Comparison of ENCODE assay signal across 2 cellular contexts in the genomic region with DNA sequence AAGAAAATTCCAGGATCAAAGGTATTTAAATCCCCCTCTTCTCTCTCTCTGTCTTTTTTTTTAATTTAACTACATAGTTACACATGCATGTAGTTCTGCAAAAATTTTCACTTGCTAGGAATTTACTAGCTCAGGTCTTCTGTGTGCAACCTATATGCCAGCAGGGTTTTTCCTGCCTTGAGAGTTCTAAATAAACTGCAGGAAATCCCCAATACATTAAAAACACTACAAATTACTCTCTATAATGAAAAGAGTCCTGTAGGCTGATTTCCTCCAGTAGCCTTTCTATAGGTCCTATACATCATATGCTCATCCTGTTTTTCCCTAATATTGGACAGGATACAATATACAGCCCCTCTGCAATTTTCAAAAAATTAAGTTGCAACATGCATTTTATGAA.
TF ChIP-seq lines count a peak whose summit lies in the region.

No MANE protein-coding gene starts in this region.

TF ChIP-seq in HCT116, 20 proteins besides CTCF, POLR2A, EP300 and RAD21 (continued from another document):
- TF ChIP-seq, protein P1, sequence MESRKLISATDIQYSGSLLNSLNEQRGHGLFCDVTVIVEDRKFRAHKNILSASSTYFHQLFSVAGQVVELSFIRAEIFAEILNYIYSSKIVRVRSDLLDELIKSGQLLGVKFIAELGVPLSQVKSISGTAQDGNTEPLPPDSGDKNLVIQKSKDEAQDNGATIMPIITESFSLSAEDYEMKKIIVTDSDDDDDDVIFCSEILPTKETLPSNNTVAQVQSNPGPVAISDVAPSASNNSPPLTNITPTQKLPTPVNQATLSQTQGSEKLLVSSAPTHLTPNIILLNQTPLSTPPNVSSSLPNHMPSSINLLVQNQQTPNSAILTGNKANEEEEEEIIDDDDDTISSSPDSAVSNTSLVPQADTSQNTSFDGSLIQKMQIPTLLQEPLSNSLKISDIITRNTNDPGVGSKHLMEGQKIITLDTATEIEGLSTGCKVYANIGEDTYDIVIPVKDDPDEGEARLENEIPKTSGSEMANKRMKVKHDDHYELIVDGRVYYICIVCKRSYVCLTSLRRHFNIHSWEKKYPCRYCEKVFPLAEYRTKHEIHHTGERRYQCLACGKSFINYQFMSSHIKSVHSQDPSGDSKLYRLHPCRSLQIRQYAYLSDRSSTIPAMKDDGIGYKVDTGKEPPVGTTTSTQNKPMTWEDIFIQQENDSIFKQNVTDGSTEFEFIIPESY (IDR thresholded peaks at IDR 0.05; ENCODE audit: extremely low read depth, insufficient replicate concordance, low read length): no peak
- TF ChIP-seq ZNF274 (IDR thresholded peaks at IDR 0.05; ENCODE audit: low read depth, low read length) (no peak), SRF (IDR thresholded peaks at IDR 0.05; ENCODE audit: low read depth) (no peak), EZH2phosphoT487 (IDR thresholded peaks at IDR 0.05; ENCODE audit: borderline replicate concordance) (no peak), POLR2AphosphoS5 (IDR thresholded peaks at IDR 0.05; ENCODE audit: low read depth, low read length) (no peak), FOSL1 (IDR thresholded peaks at IDR 0.05; ENCODE audit: low read depth) (no peak), TCF7L2 (IDR thresholded peaks at IDR 0.05; ENCODE audit: borderline replicate concordance, extremely low read depth, insufficient read depth, insufficient read length) (no peak), ELF1 (IDR thresholded peaks at IDR 0.05; ENCODE audit: borderline replicate concordance, low read depth) (no peak), JUND (IDR thresholded peaks at IDR 0.05) (no peak), EZH2 (IDR thresholded peaks at IDR 0.05) (no peak), ATF3 (IDR thresholded peaks at IDR 0.05) (no peak)
- TF ChIP-seq, protein P2, sequence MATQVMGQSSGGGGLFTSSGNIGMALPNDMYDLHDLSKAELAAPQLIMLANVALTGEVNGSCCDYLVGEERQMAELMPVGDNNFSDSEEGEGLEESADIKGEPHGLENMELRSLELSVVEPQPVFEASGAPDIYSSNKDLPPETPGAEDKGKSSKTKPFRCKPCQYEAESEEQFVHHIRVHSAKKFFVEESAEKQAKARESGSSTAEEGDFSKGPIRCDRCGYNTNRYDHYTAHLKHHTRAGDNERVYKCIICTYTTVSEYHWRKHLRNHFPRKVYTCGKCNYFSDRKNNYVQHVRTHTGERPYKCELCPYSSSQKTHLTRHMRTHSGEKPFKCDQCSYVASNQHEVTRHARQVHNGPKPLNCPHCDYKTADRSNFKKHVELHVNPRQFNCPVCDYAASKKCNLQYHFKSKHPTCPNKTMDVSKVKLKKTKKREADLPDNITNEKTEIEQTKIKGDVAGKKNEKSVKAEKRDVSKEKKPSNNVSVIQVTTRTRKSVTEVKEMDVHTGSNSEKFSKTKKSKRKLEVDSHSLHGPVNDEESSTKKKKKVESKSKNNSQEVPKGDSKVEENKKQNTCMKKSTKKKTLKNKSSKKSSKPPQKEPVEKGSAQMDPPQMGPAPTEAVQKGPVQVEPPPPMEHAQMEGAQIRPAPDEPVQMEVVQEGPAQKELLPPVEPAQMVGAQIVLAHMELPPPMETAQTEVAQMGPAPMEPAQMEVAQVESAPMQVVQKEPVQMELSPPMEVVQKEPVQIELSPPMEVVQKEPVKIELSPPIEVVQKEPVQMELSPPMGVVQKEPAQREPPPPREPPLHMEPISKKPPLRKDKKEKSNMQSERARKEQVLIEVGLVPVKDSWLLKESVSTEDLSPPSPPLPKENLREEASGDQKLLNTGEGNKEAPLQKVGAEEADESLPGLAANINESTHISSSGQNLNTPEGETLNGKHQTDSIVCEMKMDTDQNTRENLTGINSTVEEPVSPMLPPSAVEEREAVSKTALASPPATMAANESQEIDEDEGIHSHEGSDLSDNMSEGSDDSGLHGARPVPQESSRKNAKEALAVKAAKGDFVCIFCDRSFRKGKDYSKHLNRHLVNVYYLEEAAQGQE (IDR thresholded peaks at IDR 0.05; ENCODE audit: low read depth): no peak
- TF ChIP-seq, protein P3, sequence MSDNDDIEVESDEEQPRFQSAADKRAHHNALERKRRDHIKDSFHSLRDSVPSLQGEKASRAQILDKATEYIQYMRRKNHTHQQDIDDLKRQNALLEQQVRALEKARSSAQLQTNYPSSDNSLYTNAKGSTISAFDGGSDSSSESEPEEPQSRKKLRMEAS (IDR thresholded peaks at IDR 0.05): no peak

TF ChIP-seq in WTC11, 78 proteins besides CTCF, POLR2A, EP300 and RAD21:
- no peak for TF ChIP-seq AFF4 (CRISPR knock-in tag; IDR thresholded peaks at IDR 0.05; ENCODE audit: borderline replicate concordance)
- TF ChIP-seq SP1 (CRISPR knock-in tag; conservative IDR thresholded peaks at IDR 0.05): no peak
- TF ChIP-seq PRRX2 (CRISPR knock-in tag; IDR thresholded peaks at IDR 0.05): no peak
- no peak for TF ChIP-seq IRF2 (CRISPR knock-in tag; IDR thresholded peaks at IDR 0.05; ENCODE audit: borderline replicate concordance, low read depth)
- no peak for TF ChIP-seq MYBL2 (CRISPR knock-in tag; IDR thresholded peaks at IDR 0.05)
- TF ChIP-seq, protein P4, sequence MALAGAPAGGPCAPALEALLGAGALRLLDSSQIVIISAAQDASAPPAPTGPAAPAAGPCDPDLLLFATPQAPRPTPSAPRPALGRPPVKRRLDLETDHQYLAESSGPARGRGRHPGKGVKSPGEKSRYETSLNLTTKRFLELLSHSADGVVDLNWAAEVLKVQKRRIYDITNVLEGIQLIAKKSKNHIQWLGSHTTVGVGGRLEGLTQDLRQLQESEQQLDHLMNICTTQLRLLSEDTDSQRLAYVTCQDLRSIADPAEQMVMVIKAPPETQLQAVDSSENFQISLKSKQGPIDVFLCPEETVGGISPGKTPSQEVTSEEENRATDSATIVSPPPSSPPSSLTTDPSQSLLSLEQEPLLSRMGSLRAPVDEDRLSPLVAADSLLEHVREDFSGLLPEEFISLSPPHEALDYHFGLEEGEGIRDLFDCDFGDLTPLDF (CRISPR knock-in tag; IDR thresholded peaks at IDR 0.05): no peak
- TF ChIP-seq HMGXB4 (CRISPR knock-in tag; IDR thresholded peaks at IDR 0.05): no peak
- TF ChIP-seq ZNF396 (CRISPR knock-in tag; IDR thresholded peaks at IDR 0.05; ENCODE audit: borderline replicate concordance): no peak
- TF ChIP-seq ARID4B (CRISPR knock-in tag; IDR thresholded peaks at IDR 0.05; ENCODE audit: borderline replicate concordance): no peak
- TF ChIP-seq KAT7 (CRISPR knock-in tag; IDR thresholded peaks at IDR 0.05; ENCODE audit: borderline replicate concordance): no peak
- TF ChIP-seq, protein P5, sequence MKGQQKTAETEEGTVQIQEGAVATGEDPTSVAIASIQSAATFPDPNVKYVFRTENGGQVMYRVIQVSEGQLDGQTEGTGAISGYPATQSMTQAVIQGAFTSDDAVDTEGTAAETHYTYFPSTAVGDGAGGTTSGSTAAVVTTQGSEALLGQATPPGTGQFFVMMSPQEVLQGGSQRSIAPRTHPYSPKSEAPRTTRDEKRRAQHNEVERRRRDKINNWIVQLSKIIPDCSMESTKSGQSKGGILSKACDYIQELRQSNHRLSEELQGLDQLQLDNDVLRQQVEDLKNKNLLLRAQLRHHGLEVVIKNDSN (CRISPR knock-in tag; IDR thresholded peaks at IDR 0.05): no peak
- no peak for TF ChIP-seq E2F4 (CRISPR knock-in tag; IDR thresholded peaks at IDR 0.05; ENCODE audit: borderline replicate concordance, low read depth)
